Comparison of ENCODE assay signal across 34 cellular contexts in the genomic region with DNA sequence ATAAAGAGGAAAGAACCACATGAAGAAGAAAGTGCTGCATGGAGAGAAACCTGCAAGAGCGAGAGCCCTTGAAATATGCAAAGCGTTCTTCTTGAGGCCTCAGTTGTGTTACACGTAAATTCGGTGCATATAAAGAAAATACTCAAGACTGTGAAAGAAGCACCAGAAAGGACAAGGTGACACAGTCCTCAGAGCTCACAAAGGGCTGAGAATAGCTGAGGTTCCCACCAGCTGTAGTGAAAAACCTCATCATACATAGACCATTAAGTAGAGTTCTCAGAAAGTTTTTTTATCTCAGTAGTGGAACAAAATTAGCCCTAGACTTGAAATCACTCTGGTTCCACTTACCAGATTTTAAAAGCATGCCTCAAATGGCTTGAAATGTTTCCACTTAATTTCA.
"Had no signal": no experiment of that assay in that cellular context is flagged by ENCODE, and none has a peak within 500 bp of the region (broad histone marks: within the 10 kb centered on the region; RNA-seq: fewer than 3 reads in every experiment).

No MANE protein-coding gene starts in this region.

- H3K27me3 ChIP-seq: MG63 had no signal

- H3K9me3 ChIP-seq: MG63 had no signal

- H3K36me3 ChIP-seq: MG63 had no signal

- DNase-seq: Karpas-422, Kasumi-1, MG63, MM.1S, MV-4-11, NCI-H1048, NCI-H1092, NCI-H1092 treated with DMSO at 0.1 percent for 48 hours, NCI-H1105, NCI-H1105 treated with DMSO at 0.1 percent for 48 hours, NCI-H1417, NCI-H1417 treated with DMSO at 0.1 percent for 48 hours, NCI-H1436, NCI-H1436 treated with DMSO at 0.1 percent for 48 hours, NCI-H146, NCI-H1694, NCI-H1694 treated with DMSO at 0.1 percent for 48 hours, NCI-H187, NCI-H187 treated with DMSO at 0.1 percent for 48 hours, NCI-H1930, NCI-H2029, NCI-H2029 treated with DMSO at 0.1 percent for 48 hours, NCI-H2081, NCI-H2081 treated with DMSO at 0.1 percent for 48 hours, NCI-H2107, NCI-H2171, NCI-H2171 treated with DMSO at 0.1 percent for 48 hours, NCI-H2227 treated with DMSO at 0.1 percent for 48 hours, NCI-H226, NCI-H345, NCI-H446, NCI-H446 treated with DMSO at 0.1 percent for 48 hours, NCI-H510A, NCI-H510A treated with DMSO at 0.1 percent for 48 hours had no signal

- H3K4me3 ChIP-seq: MG63 had no signal
